13 cellular contexts compared by ENCODE assay signal in the genomic region with DNA sequence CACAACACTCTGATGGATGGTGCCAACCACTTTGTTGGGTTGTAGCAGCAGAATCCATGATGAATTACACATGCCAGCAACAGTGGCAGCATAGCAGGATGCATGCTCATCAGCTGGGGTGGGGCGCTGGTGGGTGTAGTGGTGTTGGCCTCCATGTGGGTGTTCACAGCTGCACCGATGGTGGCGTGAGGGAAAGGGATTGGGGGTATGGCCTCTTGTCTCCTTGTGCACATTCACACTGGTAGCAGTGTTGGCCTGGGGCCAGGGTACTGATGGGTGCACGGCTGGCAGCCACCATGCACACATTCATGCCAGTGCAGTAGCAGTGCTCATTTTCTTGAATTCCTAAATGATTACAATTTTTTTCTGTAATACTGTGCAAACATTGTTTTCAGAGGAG.
"Had no signal": no experiment of that assay in that cellular context is flagged by ENCODE, and none has a peak within 500 bp of the region (broad histone marks: within the 10 kb centered on the region; RNA-seq: fewer than 3 reads in every experiment).

No MANE protein-coding gene starts in this region.

- H3K36me3 ChIP-seq: ovary, transverse colon had no signal

- H3K9me3 ChIP-seq: ovary, transverse colon had no signal

- DNase-seq: activated CD4-positive, alpha-beta T cell treated with anti-CD3 and anti-CD28 coated beads, Interleukin-2, amount 50 U/mL, for 1 hour; activated CD4-positive, CD25-positive, alpha-beta regulatory T cell treated with anti-CD3 and anti-CD28 coated beads, Interleukin-2, amount 50 U/mL, for 72 hours; activated gamma-delta T cell treated with Interleukin-2 at 50 U/mL for 16 hours; activated T-cell treated with anti-CD3 and anti-CD28 coated beads, Interleukin-2, amount 50 U/mL, for 1 hour; anterior cingulate cortex; effector memory CD4-positive, alpha-beta T cell; foreskin keratinocyte; natural killer cell; stimulated activated CD4-positive, alpha-beta T cell treated with anti-CD3 and anti-CD28 coated beads, Interleukin-12 subunit alpha, Interleukin-12 subunit beta, amount 100 ng/mL, for 4 hours; transverse colon had no signal

- H3K27me3 ChIP-seq: foreskin keratinocyte, ovary, transverse colon had no signal

- H3K4me3 ChIP-seq: ovary, transverse colon had no signal

- H3K4me1 ChIP-seq: transverse colon had no signal

- H3K27ac ChIP-seq: foreskin keratinocyte, ovary, transverse colon had no signal

- ATAC-seq: foreskin keratinocyte, left lobe of liver, natural killer cell, SK-N-SH treated with all-trans-retinoic acid at 6 μM for 48 hours had no signal
